In the genomic region with DNA sequence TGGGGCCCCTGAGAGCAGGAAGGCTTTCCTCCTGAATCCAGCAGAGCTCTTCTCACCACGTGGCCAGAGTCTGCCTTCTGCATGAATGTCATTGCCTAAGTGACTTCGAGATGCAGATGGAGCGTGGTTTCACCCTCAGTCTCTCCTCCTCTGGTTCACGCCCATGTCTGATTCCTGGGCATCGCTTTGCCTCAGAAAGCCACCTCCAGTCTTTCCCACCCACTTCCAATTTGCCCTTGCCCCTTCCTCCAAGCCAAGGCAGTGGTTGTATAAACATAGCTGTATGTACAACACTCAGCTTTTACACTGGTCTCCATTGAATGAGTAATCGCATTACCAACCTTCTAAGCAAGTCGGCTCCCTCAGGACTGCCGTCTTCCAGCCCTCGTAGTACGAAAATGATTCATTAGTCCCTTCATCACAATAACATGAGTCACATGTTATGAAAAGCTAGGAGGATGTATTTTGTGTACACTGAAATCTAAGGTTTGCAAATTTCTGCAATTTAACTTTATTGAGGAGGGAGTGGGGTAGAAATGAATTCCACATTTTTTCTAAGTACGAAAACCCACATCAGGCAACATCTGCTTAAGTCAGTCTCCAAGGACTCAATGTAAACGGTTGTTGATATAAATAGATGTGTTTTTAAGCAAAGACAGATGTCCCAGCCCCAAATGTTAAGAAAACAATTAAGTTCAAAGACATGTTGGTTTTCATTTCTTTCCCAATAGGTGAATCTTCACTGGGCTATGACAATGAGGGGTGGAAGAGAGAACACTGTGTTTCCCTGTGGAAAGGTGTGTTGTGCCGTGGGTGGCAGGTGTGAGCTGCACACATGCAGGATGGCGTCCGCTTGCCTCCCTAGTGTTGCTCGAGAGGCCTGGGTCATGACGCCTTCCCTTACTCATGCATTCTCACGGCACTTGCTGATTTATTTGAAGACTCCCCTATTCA, we compare ENCODE assay signal across 9 cellular contexts. TPM values are rescaled to one million over a fixed set of nuclear protein-coding genes. Genes with fewer than 3 reads are reported as not detected.
DNase-seq lines count a peak whose midpoint lies in the region; ATAC-seq and TF ChIP-seq lines count a peak whose summit lies in the region.
"Had no signal": no experiment of that assay in that cellular context is flagged by ENCODE, and none has a peak within 500 bp of the region (broad histone marks: within the 10 kb centered on the region; RNA-seq: fewer than 3 reads in every experiment).

No MANE protein-coding gene starts in this region.

- H3K4me1 Mint-ChIP-seq in activated naive CD4-positive, alpha-beta T cell treated with anti-CD3 and anti-CD28 coated beads for 36 hours (ENCODE audit: low read depth) = peaks cover 44% of the 10 kb centered on the region
- peaks cover 33% of the 10 kb centered on the region for H3K4me1 Mint-ChIP-seq in activated naive CD4-positive, alpha-beta T cell treated with anti-CD3 and anti-CD28 coated beads, Interleukin-2, amount 10 ng/mL, durations not matched to agents 7 days and 5 days
- peaks cover 41% of the 10 kb centered on the region for H3K4me1 Mint-ChIP-seq in T-helper 2 cell treated with Interferon-gamma antibody and Interleukin-4, amounts not matched to agents 5 μg/mL and 100 μg/mL, for 36 hours (ENCODE audit: low read depth)

- H3K36me3 ChIP-seq in tibial artery = no peaks in the 10 kb centered on the region

- peaks cover 1% of the 10 kb centered on the region for H3K36me3 Mint-ChIP-seq in activated naive CD4-positive, alpha-beta T cell treated with anti-CD3 and anti-CD28 coated beads for 36 hours (ENCODE audit: low read depth)
- H3K36me3 Mint-ChIP-seq in activated naive CD4-positive, alpha-beta T cell treated with anti-CD3 and anti-CD28 coated beads, Interleukin-2, amount 10 ng/mL, durations not matched to agents 7 days and 5 days = peaks cover 2% of the 10 kb centered on the region
- peaks cover 4% of the 10 kb centered on the region for H3K36me3 Mint-ChIP-seq in T-helper 2 cell treated with Interferon-gamma antibody and Interleukin-4, amounts not matched to agents 5 μg/mL and 100 μg/mL, for 36 hours (ENCODE audit: low read depth)

- ATAC-seq in Right ventricle myocardium superior (ENCODE audit: poor library complexity) = peak; percentile 74

- TF ChIP-seq CTCF in tibial artery (IDR thresholded peaks at IDR 0.05) = no peak

- DNase-seq in activated naive CD4-positive, alpha-beta T cell treated with anti-CD3 and anti-CD28 coated beads for 36 hours = peak; percentile 39
- DNase-seq in activated naive CD4-positive, alpha-beta T cell treated with anti-CD3 and anti-CD28 coated beads, Interleukin-2, amount 10 ng/mL, durations not matched to agents 7 days and 5 days = no peak
- DNase-seq in T-helper 2 cell treated with Interferon-gamma antibody and Interleukin-4, amounts not matched to agents 5 μg/mL and 100 μg/mL, for 36 hours (ENCODE audit: low spot score) = peak; percentile 57
- peak; percentile 59 for DNase-seq in Right ventricle myocardium superior
- peak; percentile 85 for DNase-seq in tibial artery
- no peak for DNase-seq in NOMO-1 treated with dmso at 0.1 percent for 144 hours (lab: John Stamatoyannopoulos, UW; ENCODE audit: unreplicated experiment)
- DNase-seq in NCI-H345 treated with DMSO at 0.1 percent for 48 hours (lab: John Stamatoyannopoulos, UW; ENCODE audit: unreplicated experiment) = no peak
- DNase-seq in iPS-NIHi11 (ENCODE audit: low spot score) = no peak
- DNase-seq: effector CD8-positive, alpha-beta T cell had no signal

- H3K4me1 ChIP-seq in tibial artery = peaks cover 0 to 55% (median 24%) of the 10 kb centered on the region in 4 donors

- peaks cover 7% of the 10 kb centered on the region for H3K9me3 Mint-ChIP-seq in activated naive CD4-positive, alpha-beta T cell treated with anti-CD3 and anti-CD28 coated beads for 36 hours
- peaks cover 3% of the 10 kb centered on the region for H3K9me3 Mint-ChIP-seq in activated naive CD4-positive, alpha-beta T cell treated with anti-CD3 and anti-CD28 coated beads, Interleukin-2, amount 10 ng/mL, durations not matched to agents 7 days and 5 days
- peaks cover 13% of the 10 kb centered on the region for H3K9me3 Mint-ChIP-seq in T-helper 2 cell treated with Interferon-gamma antibody and Interleukin-4, amounts not matched to agents 5 μg/mL and 100 μg/mL, for 36 hours

- H3K27me3 Mint-ChIP-seq in activated naive CD4-positive, alpha-beta T cell treated with anti-CD3 and anti-CD28 coated beads for 36 hours (ENCODE audit: low read depth) = peaks cover under 1% of the 10 kb centered on the region
- H3K27me3 Mint-ChIP-seq in activated naive CD4-positive, alpha-beta T cell treated with anti-CD3 and anti-CD28 coated beads, Interleukin-2, amount 10 ng/mL, durations not matched to agents 7 days and 5 days = peaks cover 13% of the 10 kb centered on the region
- no peaks in the 10 kb centered on the region for H3K27me3 Mint-ChIP-seq in T-helper 2 cell treated with Interferon-gamma antibody and Interleukin-4, amounts not matched to agents 5 μg/mL and 100 μg/mL, for 36 hours (ENCODE audit: low read depth)

- CTCF ChIA-PET in activated naive CD4-positive, alpha-beta T cell treated with anti-CD3 and anti-CD28 coated beads for 36 hours (lab: Charles Lee) = interaction anchor here (0.7 to 1.1 kb wide), 3 partner anchors 12 to 34 kb away, joined by 3 to 4 read pairs (median 3); no protein-coding TSS in a partner anchor
- CTCF ChIA-PET in activated naive CD4-positive, alpha-beta T cell treated with anti-CD3 and anti-CD28 coated beads, Interleukin-2, amount 10 ng/mL, durations not matched to agents 7 days and 5 days (lab: Charles Lee) = no interaction called here

- intact Hi-C loops in activated naive CD4-positive, alpha-beta T cell treated with anti-CD3 and anti-CD28 coated beads for 36 hours (cut with micrococcal nuclease) = no loop called here
- intact Hi-C loops in Right ventricle myocardium superior (cut with DNase I) (no loop called here), tibial artery (cut with DNase I; ENCODE audit: low total_unique reads) (no loop called here)

- no peaks in the 10 kb centered on the region for H3K9me3 ChIP-seq in tibial artery

- peak overlapping the region; percentile 57 to 63 for H3K27ac ChIP-seq in tibial artery

- H3K4me3 ChIP-seq in tibial artery = no peak overlapping the region

- no peaks in the 10 kb centered on the region for H3K27me3 ChIP-seq in tibial artery

- no peak overlapping the region for H3K27ac Mint-ChIP-seq in activated naive CD4-positive, alpha-beta T cell treated with anti-CD3 and anti-CD28 coated beads for 36 hours
- H3K27ac Mint-ChIP-seq in activated naive CD4-positive, alpha-beta T cell treated with anti-CD3 and anti-CD28 coated beads, Interleukin-2, amount 10 ng/mL, durations not matched to agents 7 days and 5 days = no peak overlapping the region
- H3K27ac Mint-ChIP-seq in T-helper 2 cell treated with Interferon-gamma antibody and Interleukin-4, amounts not matched to agents 5 μg/mL and 100 μg/mL, for 36 hours = no peak overlapping the region

- no peak overlapping the region for H3K4me3 Mint-ChIP-seq in activated naive CD4-positive, alpha-beta T cell treated with anti-CD3 and anti-CD28 coated beads for 36 hours
- no peak overlapping the region for H3K4me3 Mint-ChIP-seq in activated naive CD4-positive, alpha-beta T cell treated with anti-CD3 and anti-CD28 coated beads, Interleukin-2, amount 10 ng/mL, durations not matched to agents 7 days and 5 days
- no peak overlapping the region for H3K4me3 Mint-ChIP-seq in T-helper 2 cell treated with Interferon-gamma antibody and Interleukin-4, amounts not matched to agents 5 μg/mL and 100 μg/mL, for 36 hours

RNA-seq across cellular contexts. Expression of gene ETS2, which starts 32.3 kb away (rescaled TPM):
- total RNA-seq in activated naive CD4-positive, alpha-beta T cell treated with anti-CD3 and anti-CD28 coated beads for 36 hours = 10 to 100 TPM; 22.4 to 25.6 TPM
- 37.2 TPM for total RNA-seq in Right ventricle myocardium superior

Comparison
In these comparisons a context has a peak if more than half of its experiments do, and no peak if none do; other contexts are left out.
1. DNase-seq: peak in activated naive CD4-positive, alpha-beta T cell treated with anti-CD3 and anti-CD28 coated beads for 36 hours (single experiment), T-helper 2 cell treated with Interferon-gamma antibody and Interleukin-4, amounts not matched to agents 5 μg/mL and 100 μg/mL, for 36 hours (single experiment), Right ventricle myocardium superior (single experiment) and tibial artery (2 of 2); none in activated naive CD4-positive, alpha-beta T cell treated with anti-CD3 and anti-CD28 coated beads, Interleukin-2, amount 10 ng/mL, durations not matched to agents 7 days and 5 days (single experiment), NOMO-1 treated with dmso at 0.1 percent for 144 hours (single experiment), NCI-H345 treated with DMSO at 0.1 percent for 48 hours (single experiment) and iPS-NIHi11 (single experiment).